ENCODE assay signal across 8 cellular contexts in the genomic region with DNA sequence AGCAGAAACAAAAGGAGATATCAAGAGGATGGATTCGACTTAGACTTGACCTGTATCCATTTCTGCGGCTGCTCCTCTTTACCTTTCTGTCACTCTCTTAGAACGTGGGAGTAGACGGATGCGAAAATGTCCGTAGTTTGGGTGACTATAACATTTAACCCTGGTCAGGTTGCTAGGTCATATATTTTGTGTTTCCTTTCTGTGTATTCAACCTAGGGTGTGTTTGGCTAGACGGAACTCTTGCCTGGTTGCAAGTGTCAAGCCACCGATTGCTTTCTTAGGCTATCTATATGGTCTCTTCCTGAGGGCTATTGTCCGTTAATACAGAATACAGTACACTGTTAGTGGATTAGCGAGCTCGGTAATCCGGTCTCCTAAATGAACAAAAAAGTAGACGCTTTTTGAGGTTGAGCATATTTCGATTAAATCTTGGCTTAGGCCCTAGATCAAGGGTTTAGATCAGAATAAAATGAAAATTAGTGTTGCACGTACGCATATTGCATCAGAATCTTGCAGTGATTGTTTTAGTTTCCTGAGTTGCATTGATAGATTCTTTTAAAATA. TPM values are rescaled to one million over a fixed set of nuclear protein-coding genes. Genes with fewer than 3 reads are reported as not detected.
DNase-seq lines count a peak whose midpoint lies in the region; ATAC-seq and TF ChIP-seq lines count a peak whose summit lies in the region.

No MANE protein-coding gene starts in this region.

- H3K4me1 Mint-ChIP-seq in activated CD4-positive, alpha-beta T cell treated with anti-CD3 and anti-CD28 coated beads for 36 hours: peaks cover 45% of the 10 kb centered on the region
- peaks cover 31% of the 10 kb centered on the region for H3K4me1 Mint-ChIP-seq in osteocyte (ENCODE audit: unreplicated experiment)

- intact Hi-C loops in activated CD4-positive, alpha-beta T cell treated with anti-CD3 and anti-CD28 coated beads for 36 hours (cut with DNase I, micrococcal nuclease): loop anchor here (5.0 to 10.0 kb wide), 5 partner anchors 63 to 1130 kb away; a partner anchor contains a TSS

- CTCF ChIA-PET in activated CD4-positive, alpha-beta T cell treated with anti-CD3 and anti-CD28 coated beads for 36 hours (lab: Charles Lee): no interaction called here

- H3K36me3 Mint-ChIP-seq in activated CD4-positive, alpha-beta T cell treated with anti-CD3 and anti-CD28 coated beads for 36 hours (ENCODE audit: low read depth): peaks cover 24% of the 10 kb centered on the region
- H3K36me3 Mint-ChIP-seq in osteocyte (ENCODE audit: unreplicated experiment): peaks cover 3% of the 10 kb centered on the region

- POLR2A ChIA-PET in activated CD4-positive, alpha-beta T cell treated with anti-CD3 and anti-CD28 coated beads for 36 hours (lab: Charles Lee): no interaction called here

- H3K4me3 ChIP-seq in RWPE2 (ENCODE audit: severe bottlenecking): peak overlapping the region; percentile 95
- peak overlapping the region; percentile 88 for H3K4me3 ChIP-seq in epithelial cell of esophagus (ENCODE audit: low read length)

- H3K9me3 ChIP-seq in RWPE2 (ENCODE audit: severe bottlenecking): no peaks in the 10 kb centered on the region

- peaks cover 19% of the 10 kb centered on the region for H3K36me3 ChIP-seq in RWPE2 (ENCODE audit: low read depth)

- DNase-seq in activated CD4-positive, alpha-beta T cell treated with anti-CD3 and anti-CD28 coated beads for 36 hours: no peak
- no peak for DNase-seq in activated CD4-positive, alpha-beta T cell treated with anti-CD3 and anti-CD28 coated beads, Interleukin-2, amount 50 U/mL, for 4 hours
- DNase-seq in RWPE2 (ENCODE audit: low spot score) (no peak), epithelial cell of esophagus (ENCODE audit: low read depth) (no peak), osteocyte (ENCODE audit: extremely low spot score, unreplicated experiment) (no peak)

- TF ChIP-seq CTCF in RWPE2 (IDR thresholded peaks at IDR 0.05; ENCODE audit: poor library complexity, severe bottlenecking) (no peak), epithelial cell of esophagus (IDR thresholded peaks at IDR 0.05; ENCODE audit: insufficient read depth, low read depth, low read length, missing control alignments) (no peak), osteocyte (IDR thresholded peaks at IDR 0.05) (no peak)

- no peaks in the 10 kb centered on the region for H3K9me3 Mint-ChIP-seq in activated CD4-positive, alpha-beta T cell treated with anti-CD3 and anti-CD28 coated beads for 36 hours (ENCODE audit: low read depth)
- H3K9me3 Mint-ChIP-seq in osteocyte (ENCODE audit: unreplicated experiment): no peaks in the 10 kb centered on the region

- peaks cover 13% of the 10 kb centered on the region for H3K4me1 ChIP-seq in RWPE2 (ENCODE audit: insufficient read depth, poor library complexity, severe bottlenecking)

- H3K27me3 Mint-ChIP-seq in activated CD4-positive, alpha-beta T cell treated with anti-CD3 and anti-CD28 coated beads for 36 hours: no peaks in the 10 kb centered on the region
- H3K27me3 Mint-ChIP-seq in osteocyte (ENCODE audit: unreplicated experiment): no peaks in the 10 kb centered on the region

- peak overlapping the region; percentile 91 for H3K27ac ChIP-seq in RWPE2 (ENCODE audit: poor library complexity, severe bottlenecking)

- H3K4me3 Mint-ChIP-seq in activated CD4-positive, alpha-beta T cell treated with anti-CD3 and anti-CD28 coated beads for 36 hours: peak overlapping the region; percentile 91
- peak overlapping the region; percentile 95 for H3K4me3 Mint-ChIP-seq in osteocyte (ENCODE audit: unreplicated experiment)

- ATAC-seq in activated CD4-positive, alpha-beta T cell treated with anti-CD3 and anti-CD28 coated beads for 36 hours: no peak
- ATAC-seq in RWPE2 (ENCODE audit: low read depth): no peak
- ATAC-seq in GM21786 (IDR thresholded peaks at IDR 0.05; ENCODE audit: unreplicated experiment): no peak
- no peak for ATAC-seq in HG02610 (IDR thresholded peaks at IDR 0.05; ENCODE audit: unreplicated experiment)
- no peak for ATAC-seq in GM21360 (IDR thresholded peaks at IDR 0.05; ENCODE audit: unreplicated experiment)

- peak overlapping the region; percentile 88 for H3K27ac Mint-ChIP-seq in activated CD4-positive, alpha-beta T cell treated with anti-CD3 and anti-CD28 coated beads for 36 hours
- peak overlapping the region; percentile 77 for H3K27ac Mint-ChIP-seq in osteocyte (ENCODE audit: unreplicated experiment)

- no peaks in the 10 kb centered on the region for H3K27me3 ChIP-seq in RWPE2 (ENCODE audit: insufficient read depth, poor library complexity, severe bottlenecking)

RNA-seq across cellular contexts. Expression of a gene that starts 1.2 kb away (rescaled TPM):
- 10 to 100 TPM; 38.1 to 42.1 TPM for total RNA-seq in activated CD4-positive, alpha-beta T cell treated with anti-CD3 and anti-CD28 coated beads for 36 hours
- total RNA-seq in osteocyte: 67.6 and 69.3 TPM in 2 replicates

RNA-seq across cellular contexts. Expression of a gene that starts 1.2 kb away (rescaled TPM):
- total RNA-seq in activated CD4-positive, alpha-beta T cell treated with anti-CD3 and anti-CD28 coated beads for 36 hours: under 1 TPM; 0.30 to 0.34 TPM
- 0.39 and 0.46 TPM in 2 replicates for total RNA-seq in osteocyte

RNA-seq across cellular contexts. Expression of a gene that starts 46.6 kb away (rescaled TPM):
- 10 to 100 TPM; 34.2 to 46.8 TPM for total RNA-seq in activated CD4-positive, alpha-beta T cell treated with anti-CD3 and anti-CD28 coated beads for 36 hours
- total RNA-seq in osteocyte: 61.1 and 63.2 TPM in 2 replicates
